In genomic region chr5:179804599-179804947, GRCh38 we compare ENCODE assay signal across 11 cellular contexts. TPM values are rescaled to one million over a fixed set of nuclear protein-coding genes. Genes with fewer than 3 reads are reported as not detected.
DNase-seq lines count a peak whose midpoint lies in the region; ATAC-seq and TF ChIP-seq lines count a peak whose summit lies in the region.
"Had no signal": no experiment of that assay in that cellular context is flagged by ENCODE, and none has a peak within 500 bp of the region (broad histone marks: within the 10 kb centered on the region; RNA-seq: fewer than 3 reads in every experiment).

No MANE protein-coding gene starts in this region.

- H3K9me3 ChIP-seq in BLaER1 treated with 17β-estradiol and CSF1 and Interleukin-3, amounts not matched to agents 10 nM and 100 nM (replicated peaks in 1 of 11) = no peaks in the 10 kb centered on the region
- H3K9me3 ChIP-seq in MM.1S (replicated peaks; ENCODE audit: insufficient read depth, low read length) = no peaks in the 10 kb centered on the region
- H3K9me3 ChIP-seq in neutrophil = no peaks in the 10 kb centered on the region

- peaks cover 48 to 60% (median 52%) of the 10 kb centered on the region in 10 experiments for H3K4me1 ChIP-seq in BLaER1 treated with 17β-estradiol and CSF1 and Interleukin-3, amounts not matched to agents 10 nM and 100 nM
- H3K4me1 ChIP-seq in MM.1S (ENCODE audit: low read length) (peaks cover 11% of the 10 kb centered on the region; the same call in 1 of the 2 replicates), neutrophil (ENCODE audit: control insufficient read depth in 1 of 2, insufficient read depth in 1 of 2, low read depth in 1 of 2, low read length in 1 of 2) (peaks cover 48 to 61% of the 10 kb centered on the region in 2 experiments)

- TF ChIP-seq CTCF in MM.1S (IDR thresholded peaks at IDR 0.05; ENCODE audit: low read length) (no peak), dorsolateral prefrontal cortex (IDR thresholded peaks at IDR 0.05 in 54 of 56, conservative IDR thresholded peaks at IDR 0.05 in 2 of 56; ENCODE audit: low read depth in 1 of 56, partially characterized antibody in 56 of 56) (no peak), neutrophil (IDR thresholded peaks at IDR 0.05) (no peak), coronary artery (IDR thresholded peaks at IDR 0.05) (no peak)

- ATAC-seq in GM18505 (IDR thresholded peaks at IDR 0.05; ENCODE audit: unreplicated experiment) = no peak

- H3K27ac ChIP-seq in BLaER1 treated with 17β-estradiol and CSF1 and Interleukin-3, amounts not matched to agents 10 nM and 100 nM = peak overlapping the region in 10 of 11 experiments; percentile 13 to 92 (median 85); a peak in 20 of 22 replicates
- H3K27ac ChIP-seq in MM.1S (ENCODE audit: low read length) (no peak overlapping the region), dorsolateral prefrontal cortex (peak overlapping the region in 24 of 59 donors; percentile 11 to 98 (median 94)), neutrophil (peak overlapping the region; percentile 90), coronary artery (no peak overlapping the region)
- H3K27ac ChIP-seq: SK-N-MC had no signal

- H3K4me3 ChIP-seq in BLaER1 treated with 17β-estradiol and CSF1 and Interleukin-3, amounts not matched to agents 10 nM and 100 nM = peak overlapping the region; percentile 73 to 87 (median 77)
- peak overlapping the region; percentile 91; the same call in 1 of the 2 replicates for H3K4me3 ChIP-seq in MM.1S (ENCODE audit: low read length)
- H3K4me3 ChIP-seq in dorsolateral prefrontal cortex = peak overlapping the region in 34 of 59 donors; percentile 62 to 98 (median 90)
- H3K4me3 ChIP-seq in neutrophil (ENCODE audit: low read depth in 1 of 2, low read length in 1 of 2) = peak overlapping the region; percentile 69 to 89
- no peak overlapping the region for H3K4me3 ChIP-seq in coronary artery

- TF ChIP-seq POLR2A in GM18505 (IDR thresholded peaks at IDR 0.05; ENCODE audit: borderline replicate concordance, extremely low read depth, insufficient read depth, insufficient read length) = no peak

- no peak overlapping the region for H2AFZ ChIP-seq in MM.1S (ENCODE audit: low read length)

- intact Hi-C loops in dorsolateral prefrontal cortex (cut with DNase I) = loop anchor here in 1 of 2 donors (5.0 kb wide), 1 partner anchor 103 kb away; the partner anchor contains the start of gene TBC1D9B

- DNase-seq in MM.1S = no peak
- DNase-seq in dorsolateral prefrontal cortex = no peak
- no peak for DNase-seq in coronary artery (ENCODE audit: low spot score)
- DNase-seq in AG20443 (ENCODE audit: low spot score) = no peak
- no peak for DNase-seq in mesenteric fat pad (ENCODE audit: low spot score)
- DNase-seq: central memory CD4-positive, alpha-beta T cell; stimulated activated naive CD4-positive, alpha-beta T cell treated with Interleukin-2 at 50 U/mL for 16 hours had no signal

- H3K36me3 ChIP-seq in BLaER1 treated with 17β-estradiol and CSF1 and Interleukin-3, amounts not matched to agents 10 nM and 100 nM = peaks cover 6 to 25% (median 19%) of the 10 kb centered on the region in 11 experiments
- H3K36me3 ChIP-seq in MM.1S (replicated peaks; ENCODE audit: insufficient read depth, low read length) = 0 out of 2 replicates have a peak, but pooled peaks cover 3% of the 10 kb centered on the region
- peaks cover 17% of the 10 kb centered on the region for H3K36me3 ChIP-seq in neutrophil

- 0 out of 2 replicates have a peak, but pooled peaks cover 4% of the 10 kb centered on the region for H3F3A ChIP-seq in MM.1S (ENCODE audit: insufficient read depth, low read length)

- H3K4me2 ChIP-seq in BLaER1 treated with 17β-estradiol and CSF1 and Interleukin-3, amounts not matched to agents 10 nM and 100 nM = peak overlapping the region; percentile 89 to 100 (median 96)
- H3K4me2 ChIP-seq in MM.1S (ENCODE audit: low read depth, low read length) = peak overlapping the region; percentile 90

- H3K27me3 ChIP-seq in BLaER1 treated with 17β-estradiol and CSF1 and Interleukin-3, amounts not matched to agents 10 nM and 100 nM = no peaks in the 10 kb centered on the region
- no peaks in the 10 kb centered on the region for H3K27me3 ChIP-seq in MM.1S (replicated peaks; ENCODE audit: insufficient read depth, low read length)
- H3K27me3 ChIP-seq in dorsolateral prefrontal cortex = no peaks in the 10 kb centered on the region
- no peaks in the 10 kb centered on the region for H3K27me3 ChIP-seq in neutrophil

- H3K9me2 ChIP-seq in MM.1S (replicated peaks; ENCODE audit: insufficient read depth, low read length) = no peaks in the 10 kb centered on the region

- peak overlapping the region; percentile 85 to 95 (median 89); a peak in 21 of 22 replicates for H3K9ac ChIP-seq in BLaER1 treated with 17β-estradiol and CSF1 and Interleukin-3, amounts not matched to agents 10 nM and 100 nM
- H3K9ac ChIP-seq in MM.1S (ENCODE audit: low read length) = peak overlapping the region; percentile 87; the same call in 1 of the 2 replicates

- H3K79me2 ChIP-seq in MM.1S (ENCODE audit: low read length) = peaks cover 63% of the 10 kb centered on the region

- peaks cover 39 to 66% (median 59%) of the 10 kb centered on the region in 11 experiments for H4K20me1 ChIP-seq in BLaER1 treated with 17β-estradiol and CSF1 and Interleukin-3, amounts not matched to agents 10 nM and 100 nM
- no peaks in the 10 kb centered on the region for H4K20me1 ChIP-seq in MM.1S (ENCODE audit: insufficient read depth, low read length)

RNA-seq across cellular contexts. Expression of gene MGAT4B, which starts 2.1 kb away (rescaled TPM):
- 100 to 1,000 TPM in 3 of 120 experiments, 10 to 100 TPM in 117; 46.9 to 108 (median 65.7) TPM for total RNA-seq in dorsolateral prefrontal cortex
- total RNA-seq in mesenteric fat pad = 87.6 TPM

RNA-seq across cellular contexts. Expression of gene LTC4S, which starts 10.8 kb away (rescaled TPM):
- 10 to 100 TPM in 42 of 120 experiments, 1 to 10 TPM in 78; 3.6 to 17.8 (median 8.8) TPM for total RNA-seq in dorsolateral prefrontal cortex
- 9.6 TPM for total RNA-seq in mesenteric fat pad

RNA-seq across cellular contexts. Expression of gene SQSTM1, which starts 16.1 kb away (rescaled TPM):
- 100 to 1,000 TPM; 241 to 437 (median 288) TPM for total RNA-seq in dorsolateral prefrontal cortex
- 600 TPM for total RNA-seq in mesenteric fat pad

RNA-seq across cellular contexts. Expression of gene MRNIP, which starts 54.0 kb away (rescaled TPM):
- total RNA-seq in dorsolateral prefrontal cortex = 100 to 1,000 TPM in 5 of 120 experiments, 10 to 100 TPM in 115; 44.7 to 119 (median 74.4) TPM
- total RNA-seq in mesenteric fat pad = 17.3 TPM

Comparison
In these comparisons a context has a peak if more than half of its experiments do, and no peak if none do; other contexts are left out.
1. H3K27ac ChIP-seq: peak in BLaER1 treated with 17β-estradiol and CSF1 and Interleukin-3, amounts not matched to agents 10 nM and 100 nM (10 of 11) and neutrophil (single experiment); none in MM.1S (single experiment) and coronary artery (0 of 2).